10 cellular contexts compared by ENCODE assay signal in genomic region chr9:22158983-22159382, GRCh38.
A peak's percentile ranks its signal among the peaks of the same experiment; 100 is the strongest.
DNase-seq lines count a peak whose midpoint lies in the region; ATAC-seq and TF ChIP-seq lines count a peak whose summit lies in the region.
"Had no signal": no experiment of that assay in that cellular context is flagged by ENCODE, and none has a peak within 500 bp of the region (broad histone marks: within the 10 kb centered on the region; RNA-seq: fewer than 3 reads in every experiment).

No MANE protein-coding gene starts in this region.

- intact Hi-C loops in Right ventricle myocardium inferior (cut with DNase I) (no loop called here), cardiac septum (cut with DNase I) (no loop called here), right lobe of liver (cut with DNase I) (no loop called here), aorta (cut with DNase I) (no loop called here)

- ATAC-seq in Right ventricle myocardium inferior, result peak; percentile 90
- ATAC-seq in right lobe of liver, result peak; percentile 84 to 98 (median 85)
- peak; percentile 41 for ATAC-seq in aorta (ENCODE audit: low FRiP score)
- no peak for ATAC-seq in HG03457 (IDR thresholded peaks at IDR 0.05; ENCODE audit: unreplicated experiment)

- H3K4me1 ChIP-seq in right lobe of liver (peaks cover 0 to 13% (median 2%) of the 10 kb centered on the region in 4 donors), aorta (ENCODE audit: control insufficient read depth in 1 of 2, insufficient read depth in 2 of 2, low read length in 2 of 2) (no peaks in the 10 kb centered on the region)

- peak; percentile 69 for DNase-seq in Right ventricle myocardium inferior (ENCODE audit: missing footprints)
- DNase-seq in cardiac septum (ENCODE audit: low spot score), result no peak
- peak; percentile 40 for DNase-seq in dedifferentiated amniotic fluid mesenchymal stem cell (ENCODE audit: extremely low spot score)
- DNase-seq in right lobe of liver, result peak in 1 of 3 donors; percentile 70
- DNase-seq in aorta, result peak in 1 of 2 donors; percentile 68
- no peak for DNase-seq in amniotic stem cell (lab: John Stamatoyannopoulos, UW)
- DNase-seq in MG63, result no peak
- DNase-seq: NCI-H526 treated with DMSO at 0.1 percent for 48 hours had no signal

- H3K36me3 ChIP-seq in right lobe of liver (no peaks in the 10 kb centered on the region), aorta (ENCODE audit: control insufficient read depth in 1 of 2, insufficient read depth in 2 of 2, low read length in 1 of 2) (no peaks in the 10 kb centered on the region), MG63 (no peaks in the 10 kb centered on the region)

- H3K27ac ChIP-seq in right lobe of liver (no peak overlapping the region), aorta (ENCODE audit: low read depth in 1 of 2, low read length in 2 of 2) (no peak overlapping the region)

- no peak for TF ChIP-seq CTCF in right lobe of liver (IDR thresholded peaks at IDR 0.05)

- H3K9me3 ChIP-seq in right lobe of liver (no peaks in the 10 kb centered on the region), aorta (ENCODE audit: control insufficient read depth, low read length) (no peaks in the 10 kb centered on the region), MG63 (no peaks in the 10 kb centered on the region)

- no peak overlapping the region for H3K4me3 ChIP-seq in right lobe of liver
- H3K4me3 ChIP-seq in aorta (ENCODE audit: low read length in 2 of 2), result no peak overlapping the region
- H3K4me3 ChIP-seq in MG63, result no peak overlapping the region
- H3K4me3 ChIP-seq: skin epidermis had no signal

- no peak for TF ChIP-seq POLR2A in right lobe of liver (IDR thresholded peaks at IDR 0.05)

- H3K27me3 ChIP-seq in right lobe of liver (no peaks in the 10 kb centered on the region), aorta (ENCODE audit: control insufficient read depth in 1 of 2, insufficient read depth in 2 of 2, low read length in 1 of 2) (no peaks in the 10 kb centered on the region), MG63 (no peaks in the 10 kb centered on the region)

- WGBS in right lobe of liver (ENCODE audit: insufficient coverage, low coverage, low lambda C conversion rate, missing lambda C conversion rate), result 2% methylated on average over 3 of the region's 3 CpGs
- 51 to 56% methylated on average over 3 of the region's 3 CpGs for WGBS in aorta, 2 donors

Comparison
In these comparisons a context has a peak if more than half of its experiments do, and no peak if none do; other contexts are left out.
1. DNase-seq: peak in Right ventricle myocardium inferior (single experiment) and dedifferentiated amniotic fluid mesenchymal stem cell (single experiment); none in cardiac septum (single experiment), amniotic stem cell (single experiment) and MG63 (single experiment).